10 cellular contexts compared by ENCODE assay signal in the genomic region with DNA sequence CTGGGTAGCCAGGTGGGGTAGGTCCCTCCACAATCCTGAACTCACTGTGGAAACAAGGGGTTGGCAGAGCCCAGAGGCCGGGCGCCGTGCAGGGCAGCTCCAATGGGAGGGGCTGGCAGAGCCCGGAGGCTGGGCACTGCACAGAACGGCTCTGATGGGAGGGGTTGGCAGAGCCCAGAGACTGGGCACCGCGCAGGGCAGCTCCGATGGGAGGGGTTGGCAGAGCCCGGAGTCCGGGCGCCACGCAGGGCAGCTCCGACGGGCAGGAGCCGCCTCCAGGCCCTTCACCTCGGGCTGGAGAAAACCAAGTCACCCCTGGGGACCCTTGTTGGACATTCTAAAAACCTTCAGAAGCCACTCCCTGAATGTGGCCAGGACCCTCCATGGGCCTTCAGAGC. TPM values are rescaled to one million over a fixed set of nuclear protein-coding genes. Genes with fewer than 3 reads are reported as not detected.
DNase-seq lines count a peak whose midpoint lies in the region; ATAC-seq and TF ChIP-seq lines count a peak whose summit lies in the region.
"Had no signal": no experiment of that assay in that cellular context is flagged by ENCODE, and none has a peak within 500 bp of the region (broad histone marks: within the 10 kb centered on the region; RNA-seq: fewer than 3 reads in every experiment).

No MANE protein-coding gene starts in this region.

- DNase-seq in SK-N-MC (ENCODE audit: low read depth, low spot score) (no peak), globus pallidus (ENCODE audit: low spot score) (peak; percentile 95), tibial nerve (ENCODE audit: low spot score in 2 of 2) (no peak), kidney glomerular epithelial cell (lab: John Stamatoyannopoulos, UW) (no peak)
- DNase-seq: SHP77 had no signal

- 51 to 53% methylated on average over 16 of the region's 16 CpGs for WGBS in tibial nerve, 2 donors

- no peak for ATAC-seq in GM19455 (IDR thresholded peaks at IDR 0.05; ENCODE audit: unreplicated experiment)
- no peak for ATAC-seq in GM18519 (IDR thresholded peaks at IDR 0.05; ENCODE audit: low FRiP score, unreplicated experiment)
- ATAC-seq: GM12878, WTC11 had no signal

- H3K36me3 ChIP-seq in SK-N-MC (ENCODE audit: insufficient read depth, low read length) (no peaks in the 10 kb centered on the region), muscle layer of colon (ENCODE audit: insufficient read depth, low read length) (peaks cover 3% of the 10 kb centered on the region), tibial nerve (peaks cover 0 to 16% (median 0%) of the 10 kb centered on the region in 3 donors)

- no peak for TF ChIP-seq POLR2A in tibial nerve (IDR thresholded peaks at IDR 0.05)

- H3K9me3 ChIP-seq in SK-N-MC (ENCODE audit: low read depth, low read length) = no peaks in the 10 kb centered on the region
- no peaks in the 10 kb centered on the region for H3K9me3 ChIP-seq in muscle layer of colon (ENCODE audit: low read length)
- no peaks in the 10 kb centered on the region for H3K9me3 ChIP-seq in tibial nerve

- H3K27me3 ChIP-seq in muscle layer of colon (ENCODE audit: control insufficient read depth in 1 of 2, insufficient read depth in 2 of 2, low read length in 2 of 2) = no peaks in the 10 kb centered on the region
- no peaks in the 10 kb centered on the region for H3K27me3 ChIP-seq in tibial nerve

- no peak overlapping the region for H3K4me3 ChIP-seq in SK-N-MC
- no peak overlapping the region for H3K4me3 ChIP-seq in muscle layer of colon (ENCODE audit: low read depth in 1 of 2, low read length in 2 of 2)
- no peak overlapping the region for H3K4me3 ChIP-seq in tibial nerve
- H3K4me3 ChIP-seq: GM12878 had no signal

- TF ChIP-seq EP300 in tibial nerve (IDR thresholded peaks at IDR 0.05) = no peak

- H3K27ac ChIP-seq in SK-N-MC (peak overlapping the region; percentile 67; the same call in 1 of the 2 replicates), muscle layer of colon (ENCODE audit: low read depth, low read length) (peak overlapping the region; percentile 99), tibial nerve (peak overlapping the region; percentile 14 to 91 (median 74))

- TF ChIP-seq CTCF in tibial nerve (IDR thresholded peaks at IDR 0.05) = no peak

- peaks cover 91% of the 10 kb centered on the region for H3K4me1 ChIP-seq in muscle layer of colon (ENCODE audit: insufficient read depth, low read length)
- peaks cover 0 to 97% (median 38%) of the 10 kb centered on the region in 4 donors for H3K4me1 ChIP-seq in tibial nerve

- H3K9ac ChIP-seq in SK-N-MC (ENCODE audit: insufficient read length) (no peak overlapping the region), muscle layer of colon (ENCODE audit: low read length) (no peak overlapping the region)

RNA-seq across cellular contexts. Expression of gene NACC2, which starts 9.3 kb away (rescaled TPM):
- 10 to 100 TPM; 45.6 to 55.7 (median 49.8) TPM for total RNA-seq in tibial nerve

RNA-seq across cellular contexts. Expression of gene TMEM250, which starts 32.9 kb away (rescaled TPM):
- 10 to 100 TPM; 24.3 to 47.7 (median 26.6) TPM for total RNA-seq in tibial nerve
